Comparison of ENCODE assay signal across 8 cellular contexts in the genomic region with DNA sequence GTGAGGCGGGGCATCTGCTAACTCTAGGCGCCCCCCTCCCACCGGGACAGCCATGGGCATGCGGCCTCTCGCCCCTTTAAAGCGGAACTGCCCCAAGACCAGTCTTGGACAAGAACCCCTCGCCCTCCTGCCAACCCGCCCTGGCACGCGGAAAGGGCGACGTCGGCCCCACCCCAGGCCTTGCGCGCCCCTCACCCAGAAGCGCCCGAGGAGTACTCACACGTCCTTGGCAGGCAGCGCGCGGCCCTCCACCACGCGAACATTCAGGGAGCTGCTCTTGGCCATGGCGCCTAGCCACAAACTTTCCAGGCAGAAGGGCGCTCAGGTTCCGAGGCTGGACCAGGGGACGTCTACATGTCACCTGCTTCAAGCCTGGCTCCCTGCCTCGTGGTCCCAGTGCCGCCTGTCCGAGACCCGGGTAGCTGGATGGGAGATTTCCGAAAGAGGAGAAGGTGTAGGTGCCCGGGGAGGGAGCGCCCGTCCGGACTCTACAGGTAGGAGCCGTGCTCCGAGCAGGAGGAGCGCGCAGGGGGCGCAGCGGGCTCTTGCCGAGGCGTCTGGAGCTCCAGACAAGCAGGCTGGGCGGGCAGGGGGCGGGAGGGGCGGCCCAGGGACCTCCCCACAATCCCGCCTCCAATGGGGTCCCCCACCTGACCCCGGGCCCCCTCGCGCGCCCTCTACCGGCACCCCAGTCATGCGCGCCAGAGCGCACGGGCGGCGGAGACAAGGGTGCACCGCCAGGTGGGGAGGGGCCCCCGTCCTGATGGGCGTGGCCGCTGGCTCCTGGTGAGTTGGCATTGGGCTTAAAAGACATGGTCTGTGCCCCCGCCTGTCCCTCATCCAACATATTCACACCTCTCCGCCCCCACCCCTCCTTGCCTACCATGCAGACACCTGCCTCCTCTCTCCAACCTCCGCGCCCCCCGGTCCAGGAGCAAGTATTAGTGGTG. TPM values are rescaled to one million over a fixed set of nuclear protein-coding genes. Genes with fewer than 3 reads are reported as not detected.
DNase-seq lines count a peak whose midpoint lies in the region; ATAC-seq, FAIRE-seq and TF ChIP-seq lines count a peak whose summit lies in the region.

A gene with protein sequence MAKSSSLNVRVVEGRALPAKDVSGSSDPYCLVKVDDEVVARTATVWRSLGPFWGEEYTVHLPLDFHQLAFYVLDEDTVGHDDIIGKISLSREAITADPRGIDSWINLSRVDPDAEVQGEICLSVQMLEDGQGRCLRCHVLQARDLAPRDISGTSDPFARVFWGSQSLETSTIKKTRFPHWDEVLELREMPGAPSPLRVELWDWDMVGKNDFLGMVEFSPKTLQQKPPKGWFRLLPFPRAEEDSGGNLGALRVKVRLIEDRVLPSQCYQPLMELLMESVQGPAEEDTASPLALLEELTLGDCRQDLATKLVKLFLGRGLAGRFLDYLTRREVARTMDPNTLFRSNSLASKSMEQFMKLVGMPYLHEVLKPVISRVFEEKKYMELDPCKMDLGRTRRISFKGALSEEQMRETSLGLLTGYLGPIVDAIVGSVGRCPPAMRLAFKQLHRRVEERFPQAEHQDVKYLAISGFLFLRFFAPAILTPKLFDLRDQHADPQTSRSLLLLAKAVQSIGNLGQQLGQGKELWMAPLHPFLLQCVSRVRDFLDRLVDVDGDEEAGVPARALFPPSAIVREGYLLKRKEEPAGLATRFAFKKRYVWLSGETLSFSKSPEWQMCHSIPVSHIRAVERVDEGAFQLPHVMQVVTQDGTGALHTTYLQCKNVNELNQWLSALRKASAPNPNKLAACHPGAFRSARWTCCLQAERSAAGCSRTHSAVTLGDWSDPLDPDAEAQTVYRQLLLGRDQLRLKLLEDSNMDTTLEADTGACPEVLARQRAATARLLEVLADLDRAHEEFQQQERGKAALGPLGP (minus strand): TSS at position 584 of the 950 bp plus-strand sequence. CDS start 299 bp downstream, at position 285.

- DNase-seq in D341Med (ENCODE audit: low spot score) (peak; percentile 82), KBM-7 (peak; percentile 72), T-helper 2 cell (peak; percentile 54 to 83 (median 72)), HepG2 (ENCODE audit: low spot score) (peak; percentile 25)
- peak; percentile 61 for DNase-seq in stimulated activated CD8-positive, alpha-beta memory T cell treated with anti-CD3 and anti-CD28 coated beads, Interleukin-4, amount 100 ng/mL, for 24 hours (ENCODE audit: low read depth)

- no peak within 1 kb of the TSS for H2AFZ ChIP-seq in HepG2 (ENCODE audit: low read length)

- H3K9ac ChIP-seq in HepG2 (ENCODE audit: insufficient read depth, low read depth, low read length), result no peak within 1 kb of the TSS

- ATAC-seq in HepG2, result peak; percentile 79
- no peak for ATAC-seq in HG03196 (IDR thresholded peaks at IDR 0.05; ENCODE audit: unreplicated experiment)
- no peak for ATAC-seq in GM21381 (IDR thresholded peaks at IDR 0.05; ENCODE audit: unreplicated experiment)

- H3K4me3 ChIP-seq in HepG2 (replicated peaks in 1 of 3; ENCODE audit: insufficient read depth in 1 of 3, low read depth in 2 of 3, low read length in 3 of 3), result no peak within 1 kb of the TSS; a peak in 1 of 6 replicates

- no peak for TF ChIP-seq POLR2A in HepG2 (IDR thresholded peaks at IDR 0.05; ENCODE audit: insufficient read depth in 1 of 2, low read depth in 2 of 2, low read length in 2 of 2)

- intact Hi-C loops in HepG2 (cut with micrococcal nuclease; ENCODE audit: unreplicated experiment), result no loop called here

- no TSS peak for BruUV-seq in HepG2 (replicated peaks; lab: Mats Ljungman, UMichigan)

- peak within 1 kb of the TSS; percentile 42; the same call in 1 of the 2 replicates for H3K4me2 ChIP-seq in HepG2 (ENCODE audit: low read depth, low read length)

- in situ Hi-C loops in KBM-7 (cut with MboI; ENCODE audit: low pct_unique_long_range_greater_than_20kb, low sequenced_read_pairs) (no loop called here), HepG2 (cut with HindIII; ENCODE audit: extremely low pct_ligation_motif_present, low pct_unique_long_range_greater_than_20kb) (no loop called here)

- TF ChIP-seq EP300 in HepG2 (IDR thresholded peaks at IDR 0.05; ENCODE audit: low read depth in 2 of 2, low read length in 2 of 2) (no peak), HepG2 (CRISPR knock-in tag; IDR thresholded peaks at IDR 0.05; ENCODE audit: borderline replicate concordance) (no peak)

- WGBS in HepG2 (ENCODE audit: low lambda C conversion rate), result 15% methylated on average over 16 of the region's 68 CpGs

- H3K9me3 ChIP-seq in HepG2 (ENCODE audit: low read length), result no peaks in the 10 kb centered on the region

- H3K79me2 ChIP-seq in HepG2 (ENCODE audit: insufficient read depth, low read length), result no peaks in the 10 kb centered on the region

- TF ChIP-seq RAD21 in HepG2 (CRISPR knock-in tag; IDR thresholded peaks at IDR 0.05), result no peak

- H3K4me1 ChIP-seq in HepG2 (ENCODE audit: insufficient read depth, low read length), result no peaks in the 10 kb centered on the region

- TF ChIP-seq CTCF in HepG2 (CRISPR knock-in tag; IDR thresholded peaks at IDR 0.05), result peak; percentile 65

- FAIRE-seq in HepG2 (lab: Jason Lieb, UNC), result no peak

- H3K36me3 ChIP-seq in HepG2 (replicated peaks in 1 of 2; ENCODE audit: control insufficient read depth in 1 of 2, insufficient read depth in 2 of 2, low read length in 2 of 2), result no peaks in the 10 kb centered on the region

- H3K27me3 ChIP-seq in HepG2 (ENCODE audit: control insufficient read depth in 1 of 2, insufficient read depth in 2 of 2, low read length in 2 of 2), result peaks cover 0 to 1% of the 10 kb centered on the region in 2 experiments; a peak in 1 of 5 replicates

- no peaks in the 10 kb centered on the region for H4K20me1 ChIP-seq in HepG2 (ENCODE audit: insufficient read depth, low read length)

- H3K27ac ChIP-seq in angular gyrus (ENCODE audit: low read depth, low read length) (peak within 1 kb of the TSS; percentile 91), HepG2 (ENCODE audit: extremely low read length, insufficient read depth, low read length) (no peak within 1 kb of the TSS)

- CTCF ChIA-PET in HepG2 (lab: Yijun Ruan, JAX; ENCODE audit: low intra/inter-chr PET ratio, low total read pairs), result no interaction called here

- POLR2A ChIA-PET in HepG2 (lab: Yijun Ruan, JAX), result no interaction called here

TF ChIP-seq in HepG2, 621 proteins besides CTCF, POLR2A, EP300 and RAD21 (continues in another document):
- TF ChIP-seq, protein P1, sequence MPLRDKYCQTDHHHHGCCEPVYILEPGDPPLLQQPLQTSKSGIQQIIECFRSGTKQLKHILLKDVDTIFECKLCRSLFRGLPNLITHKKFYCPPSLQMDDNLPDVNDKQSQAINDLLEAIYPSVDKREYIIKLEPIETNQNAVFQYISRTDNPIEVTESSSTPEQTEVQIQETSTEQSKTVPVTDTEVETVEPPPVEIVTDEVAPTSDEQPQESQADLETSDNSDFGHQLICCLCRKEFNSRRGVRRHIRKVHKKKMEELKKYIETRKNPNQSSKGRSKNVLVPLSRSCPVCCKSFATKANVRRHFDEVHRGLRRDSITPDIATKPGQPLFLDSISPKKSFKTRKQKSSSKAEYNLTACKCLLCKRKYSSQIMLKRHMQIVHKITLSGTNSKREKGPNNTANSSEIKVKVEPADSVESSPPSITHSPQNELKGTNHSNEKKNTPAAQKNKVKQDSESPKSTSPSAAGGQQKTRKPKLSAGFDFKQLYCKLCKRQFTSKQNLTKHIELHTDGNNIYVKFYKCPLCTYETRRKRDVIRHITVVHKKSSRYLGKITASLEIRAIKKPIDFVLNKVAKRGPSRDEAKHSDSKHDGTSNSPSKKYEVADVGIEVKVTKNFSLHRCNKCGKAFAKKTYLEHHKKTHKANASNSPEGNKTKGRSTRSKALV (CRISPR knock-in tag; IDR thresholded peaks at IDR 0.05), result peak; percentile 50; the same call in 1 of the 2 replicates
- TF ChIP-seq, protein P2, sequence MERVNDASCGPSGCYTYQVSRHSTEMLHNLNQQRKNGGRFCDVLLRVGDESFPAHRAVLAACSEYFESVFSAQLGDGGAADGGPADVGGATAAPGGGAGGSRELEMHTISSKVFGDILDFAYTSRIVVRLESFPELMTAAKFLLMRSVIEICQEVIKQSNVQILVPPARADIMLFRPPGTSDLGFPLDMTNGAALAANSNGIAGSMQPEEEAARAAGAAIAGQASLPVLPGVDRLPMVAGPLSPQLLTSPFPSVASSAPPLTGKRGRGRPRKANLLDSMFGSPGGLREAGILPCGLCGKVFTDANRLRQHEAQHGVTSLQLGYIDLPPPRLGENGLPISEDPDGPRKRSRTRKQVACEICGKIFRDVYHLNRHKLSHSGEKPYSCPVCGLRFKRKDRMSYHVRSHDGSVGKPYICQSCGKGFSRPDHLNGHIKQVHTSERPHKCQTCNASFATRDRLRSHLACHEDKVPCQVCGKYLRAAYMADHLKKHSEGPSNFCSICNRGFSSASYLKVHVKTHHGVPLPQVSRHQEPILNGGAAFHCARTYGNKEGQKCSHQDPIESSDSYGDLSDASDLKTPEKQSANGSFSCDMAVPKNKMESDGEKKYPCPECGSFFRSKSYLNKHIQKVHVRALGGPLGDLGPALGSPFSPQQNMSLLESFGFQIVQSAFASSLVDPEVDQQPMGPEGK (CRISPR knock-in tag; IDR thresholded peaks at IDR 0.05), result peak; percentile 73
- no peak for TF ChIP-seq ZNF7 (CRISPR knock-in tag; IDR thresholded peaks at IDR 0.05)

RNA-seq across cellular contexts. Expression of the gene that starts here (rescaled TPM):
- not detected in 2 replicates for total RNA-seq in HepG2 (2016; rRNA removed; fragmentation: Illumina TruSeq; extraction: Trizol)
- 0.18 TPM in 1 of 2 replicates, not detected in the other for total RNA-seq in HepG2 (2016; cell fraction: cytosol; rRNA removed; fragmentation: Illumina TruSeq; extraction: Trizol; ENCODE audit: low read depth)
- total RNA-seq in HepG2 (2016; cell fraction: insoluble cytoplasmic fraction; rRNA removed; fragmentation: Illumina TruSeq; extraction: Trizol), result not detected in 2 replicates
- not detected in 2 replicates for total RNA-seq in HepG2 (2016; cell fraction: membrane; rRNA removed; fragmentation: Illumina TruSeq; extraction: Trizol)
- total RNA-seq in HepG2 (2016; cell fraction: nucleus; rRNA removed; fragmentation: Illumina TruSeq; extraction: Trizol), result not detected in 2 replicates
- polyA plus RNA-seq in HepG2 (2011; rRNA removed), result not detected in 2 replicates
- not detected in 2 replicates for polyA plus RNA-seq in HepG2 (2011; cell fraction: cytosol; rRNA removed)
- polyA plus RNA-seq in HepG2 (2011; cell fraction: nucleus; rRNA removed), result 0.07 and 0.31 TPM in 2 replicates
- not detected in 2 replicates for polyA plus RNA-seq in HepG2 (2012)
- polyA plus RNA-seq in HepG2 (2016; cell fraction: cytosol; fragmentation: Illumina TruSeq; extraction: Trizol; ENCODE audit: low read depth), result 0.12 TPM in 1 of 2 replicates, not detected in the other
- polyA plus RNA-seq in HepG2 (2016; cell fraction: insoluble cytoplasmic fraction; fragmentation: Illumina TruSeq; extraction: Trizol; ENCODE audit: low read depth), result not detected in 2 replicates
- not detected in 2 replicates for polyA plus RNA-seq in HepG2 (2016; cell fraction: membrane; fragmentation: Illumina TruSeq; extraction: Trizol; ENCODE audit: low read depth)
- polyA plus RNA-seq in HepG2 (2016; cell fraction: nucleus; fragmentation: Illumina TruSeq; extraction: Trizol; ENCODE audit: insufficient read depth, low read depth), result 0.72 TPM in 1 of 2 replicates, not detected in the other
- 0.30 TPM in 1 of 2 replicates, not detected in the other for polyA minus RNA-seq in HepG2 (2011; rRNA and poly(A)+ RNA removed; ENCODE audit: low replicate concordance)
- polyA minus RNA-seq in HepG2 (2011; cell fraction: cytosol; rRNA and poly(A)+ RNA removed), result not detected in 2 replicates
- not detected in 2 replicates for polyA minus RNA-seq in HepG2 (2011; cell fraction: nucleus; rRNA and poly(A)+ RNA removed)

Comparison
In these comparisons a context has a peak if more than half of its experiments do, and no peak if none do; other contexts are left out.
1. Peak in DNase-seq, ATAC-seq and H3K4me2 ChIP-seq in HepG2; RNA of the gene not detected or under 1 TPM.
2. DNase-seq: peak in every context shown above with its lines; median percentile 82 in D341Med; 72 in KBM-7; 72 in T-helper 2 cell; 61 in stimulated activated CD8-positive, alpha-beta memory T cell treated with anti-CD3 and anti-CD28 coated beads, Interleukin-4, amount 100 ng/mL, for 24 hours; 25 in HepG2.